ENCODE assay signal across 8 cellular contexts in the genomic region with DNA sequence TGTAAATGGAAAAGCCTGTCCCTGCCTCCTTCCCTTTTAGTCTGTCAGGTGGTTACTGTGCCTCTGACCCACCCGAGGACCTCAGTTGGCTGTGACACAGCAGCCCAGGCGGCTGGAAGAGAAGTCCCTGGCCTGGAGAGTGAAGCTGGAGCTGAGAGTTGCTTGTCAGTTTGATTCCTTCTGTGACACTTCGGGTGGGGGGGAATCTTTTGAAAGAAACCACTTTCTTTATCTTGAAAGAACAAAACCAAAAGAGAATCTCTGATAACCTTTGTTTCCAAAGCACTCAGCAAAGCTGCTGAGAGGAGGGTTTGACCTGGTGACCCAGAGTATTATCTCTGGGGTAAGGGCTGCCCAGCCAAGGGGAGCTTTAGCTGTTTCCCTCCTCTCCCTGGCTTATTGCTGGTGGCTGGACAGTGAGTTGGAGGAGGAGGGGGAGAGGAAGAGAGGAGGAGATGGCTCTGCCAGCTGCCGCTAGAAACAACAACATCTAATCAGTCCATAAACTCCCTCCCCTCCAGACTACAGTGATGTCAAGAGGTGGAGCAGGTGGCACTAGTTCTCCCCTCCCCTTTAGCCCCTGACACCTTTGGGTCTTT. TPM values are rescaled to one million over a fixed set of nuclear protein-coding genes. Genes with fewer than 3 reads are reported as not detected.
DNase-seq lines count a peak whose midpoint lies in the region; ATAC-seq and TF ChIP-seq lines count a peak whose summit lies in the region.

No MANE protein-coding gene starts in this region.

- H3K4me1 Mint-ChIP-seq in T-cell = peaks cover 77 to 87% (median 85%) of the 10 kb centered on the region in 3 donors

- peak overlapping the region; percentile 95 to 97 for H3K27ac Mint-ChIP-seq in T-cell

- no peak overlapping the region for H2AFZ ChIP-seq in parathyroid adenoma

- H3K79me2 ChIP-seq in parathyroid adenoma = peaks cover 71% of the 10 kb centered on the region

- H3K4me3 Mint-ChIP-seq in T-cell = peak overlapping the region; percentile 47 to 68 (median 63)

- POLR2A ChIA-PET in T-cell (lab: Charles Lee) = interaction anchor here in 1 of 2 donors (0.6 kb wide), 1 partner anchor 712 kb away, joined by 6 read pairs; no protein-coding TSS in a partner anchor

- no peaks in the 10 kb centered on the region for H3K9me3 ChIP-seq in parathyroid adenoma (ENCODE audit: control insufficient read depth, low read length)

- peak; percentile 21 to 78 (median 34) for ATAC-seq in T-cell (replicated peaks in 1 of 4)
- ATAC-seq in HG03460 (IDR thresholded peaks at IDR 0.05; ENCODE audit: unreplicated experiment) = no peak
- no peak for ATAC-seq in GM19023 (IDR thresholded peaks at IDR 0.05; ENCODE audit: unreplicated experiment)

- H3K9me3 Mint-ChIP-seq in T-cell = no peaks in the 10 kb centered on the region

- DNase-seq in DMS 273 (lab: John Stamatoyannopoulos, UW; ENCODE audit: unreplicated experiment) (peak; percentile 75), DMS 273 treated with DMSO at 0.1 percent for 48 hours (lab: John Stamatoyannopoulos, UW) (no peak), T-cell (peak in 27 of 34 experiments; percentile 5 to 59 (median 27)), erythroblast (lab: John Stamatoyannopoulos, UW) (peak; percentile 35 to 74), iPS-NIHi11 (ENCODE audit: low spot score) (no peak)

- CTCF ChIA-PET in T-cell (lab: Charles Lee) = interaction anchor here (0.5 to 1.3 kb wide), 4 partner anchors 33 to 825 kb away, joined by 3 to 6 read pairs (median 4); no protein-coding TSS in a partner anchor

- no peaks in the 10 kb centered on the region for H3K27me3 ChIP-seq in parathyroid adenoma (ENCODE audit: control insufficient read depth, insufficient read depth, low read length)

- H3K27me3 Mint-ChIP-seq in T-cell = no peaks in the 10 kb centered on the region

- no peak overlapping the region for H3K4me3 ChIP-seq in parathyroid adenoma (ENCODE audit: low read depth, low read length)

- peak overlapping the region; percentile 49 for H3K4me2 ChIP-seq in parathyroid adenoma (ENCODE audit: low read length)

- peaks cover 11% of the 10 kb centered on the region for H3K36me3 Mint-ChIP-seq in T-cell

- H3K36me3 ChIP-seq in parathyroid adenoma (ENCODE audit: control insufficient read depth, insufficient read depth, low read length) = no peaks in the 10 kb centered on the region

- no peak for TF ChIP-seq POLR2A in erythroblast (IDR thresholded peaks at IDR 0.05; ENCODE audit: low read length)

- no peak overlapping the region for H3K9ac ChIP-seq in parathyroid adenoma

- TF ChIP-seq CTCF in parathyroid adenoma (IDR thresholded peaks at IDR 0.05) = no peak

- peaks cover 70% of the 10 kb centered on the region for H3K4me1 ChIP-seq in parathyroid adenoma

- H3K27ac ChIP-seq in parathyroid adenoma = peak overlapping the region; percentile 76

RNA-seq across cellular contexts. Expression of gene YPEL2, which starts 34.0 kb away (rescaled TPM):
- total RNA-seq in T-cell = 10 to 100 TPM; 29.7 to 58.5 (median 52.0) TPM

Comparison
In these comparisons a context has a peak if more than half of its experiments do, and no peak if none do; other contexts are left out.
1. DNase-seq: peak in DMS 273 (single experiment), T-cell (27 of 34) and erythroblast (2 of 2); none in DMS 273 treated with DMSO at 0.1 percent for 48 hours (single experiment) and iPS-NIHi11 (single experiment).
2. ATAC-seq: peak in T-cell (4 of 4); none in HG03460 (single experiment) and GM19023 (single experiment).